Comparison of ENCODE assay signal across 2 cellular contexts in the genomic region with DNA sequence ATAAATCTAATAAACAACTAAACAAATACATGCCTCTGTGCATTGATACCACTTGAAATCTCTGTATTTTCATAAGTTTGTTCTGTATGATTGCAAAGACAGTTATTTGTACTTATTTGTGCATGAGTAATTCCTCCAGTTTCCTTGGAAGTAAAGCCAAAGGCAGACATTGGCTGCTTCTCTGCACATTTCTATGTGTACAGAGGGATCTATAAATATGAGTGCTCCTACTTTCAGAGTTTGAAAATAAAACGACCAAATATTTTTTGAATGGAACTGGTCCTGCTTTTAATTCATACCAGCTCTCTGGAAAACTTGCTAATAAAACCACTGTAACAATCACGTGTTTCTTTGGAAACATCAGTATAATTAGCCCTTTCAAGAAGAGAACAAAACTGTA.
TF ChIP-seq lines count a peak whose summit lies in the region.

No MANE protein-coding gene starts in this region.

TF ChIP-seq in SK-N-SH treated with all-trans-retinoic acid at 6 μM for 48 hours, 23 proteins besides CTCF, POLR2A, EP300 and RAD21 (continued from another document):
- TF ChIP-seq TCF4 (CRISPR knock-in tag; IDR thresholded peaks at IDR 0.05; ENCODE audit: borderline replicate concordance) (no peak), PPARA (CRISPR knock-in tag; IDR thresholded peaks at IDR 0.05; ENCODE audit: borderline replicate concordance) (no peak), ZC3H10 (CRISPR knock-in tag; IDR thresholded peaks at IDR 0.05) (no peak), ZNF70 (CRISPR knock-in tag; IDR thresholded peaks at IDR 0.05) (no peak), PATZ1 (CRISPR knock-in tag; IDR thresholded peaks at IDR 0.05; ENCODE audit: borderline replicate concordance) (no peak), GLIS3 (CRISPR knock-in tag; IDR thresholded peaks at IDR 0.05) (no peak), ZNF8 (CRISPR knock-in tag; IDR thresholded peaks at IDR 0.05) (no peak), TOX (CRISPR knock-in tag; IDR thresholded peaks at IDR 0.05; ENCODE audit: borderline replicate concordance) (no peak), RARB (CRISPR knock-in tag; IDR thresholded peaks at IDR 0.05) (no peak), BACH2 (CRISPR knock-in tag; IDR thresholded peaks at IDR 0.05; ENCODE audit: borderline replicate concordance) (no peak), SNAI2 (CRISPR knock-in tag; IDR thresholded peaks at IDR 0.05) (no peak), ESRRG (CRISPR knock-in tag; IDR thresholded peaks at IDR 0.05) (no peak), TSHZ2 (CRISPR knock-in tag; IDR thresholded peaks at IDR 0.05) (no peak)
- TF ChIP-seq, protein P1, sequence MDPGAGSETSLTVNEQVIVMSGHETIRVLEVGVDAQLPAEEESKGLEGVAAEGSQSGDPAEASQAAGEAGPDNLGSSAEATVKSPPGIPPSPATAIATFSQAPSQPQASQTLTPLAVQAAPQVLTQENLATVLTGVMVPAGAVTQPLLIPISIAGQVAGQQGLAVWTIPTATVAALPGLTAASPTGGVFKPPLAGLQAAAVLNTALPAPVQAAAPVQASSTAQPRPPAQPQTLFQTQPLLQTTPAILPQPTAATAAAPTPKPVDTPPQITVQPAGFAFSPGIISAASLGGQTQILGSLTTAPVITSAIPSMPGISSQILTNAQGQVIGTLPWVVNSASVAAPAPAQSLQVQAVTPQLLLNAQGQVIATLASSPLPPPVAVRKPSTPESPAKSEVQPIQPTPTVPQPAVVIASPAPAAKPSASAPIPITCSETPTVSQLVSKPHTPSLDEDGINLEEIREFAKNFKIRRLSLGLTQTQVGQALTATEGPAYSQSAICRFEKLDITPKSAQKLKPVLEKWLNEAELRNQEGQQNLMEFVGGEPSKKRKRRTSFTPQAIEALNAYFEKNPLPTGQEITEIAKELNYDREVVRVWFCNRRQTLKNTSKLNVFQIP (CRISPR knock-in tag; IDR thresholded peaks at IDR 0.05; ENCODE audit: borderline replicate concordance, low read depth): no peak
- TF ChIP-seq, protein P2, sequence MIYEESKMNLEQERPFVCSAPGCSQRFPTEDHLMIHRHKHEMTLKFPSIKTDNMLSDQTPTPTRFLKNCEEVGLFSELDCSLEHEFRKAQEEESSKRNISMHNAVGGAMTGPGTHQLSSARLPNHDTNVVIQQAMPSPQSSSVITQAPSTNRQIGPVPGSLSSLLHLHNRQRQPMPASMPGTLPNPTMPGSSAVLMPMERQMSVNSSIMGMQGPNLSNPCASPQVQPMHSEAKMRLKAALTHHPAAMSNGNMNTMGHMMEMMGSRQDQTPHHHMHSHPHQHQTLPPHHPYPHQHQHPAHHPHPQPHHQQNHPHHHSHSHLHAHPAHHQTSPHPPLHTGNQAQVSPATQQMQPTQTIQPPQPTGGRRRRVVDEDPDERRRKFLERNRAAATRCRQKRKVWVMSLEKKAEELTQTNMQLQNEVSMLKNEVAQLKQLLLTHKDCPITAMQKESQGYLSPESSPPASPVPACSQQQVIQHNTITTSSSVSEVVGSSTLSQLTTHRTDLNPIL (CRISPR knock-in tag; IDR thresholded peaks at IDR 0.05; ENCODE audit: low read depth): no peak
TF ChIP-seq in SK-N-SH treated with all-trans-retinoic acid at 6 μM for 48 hours: peak in this region for 0.

TF ChIP-seq in SK-N-SH, 30 proteins besides CTCF, POLR2A, EP300 and RAD21 (continued from another document):
- TF ChIP-seq IRF3 (IDR thresholded peaks at IDR 0.05; ENCODE audit: low read depth, low read length): no peak
- TF ChIP-seq JUND (IDR thresholded peaks at IDR 0.05): no peak
- no peak for TF ChIP-seq SMC3 (IDR thresholded peaks at IDR 0.05; ENCODE audit: low read depth, low read length)
- TF ChIP-seq USF1 (IDR thresholded peaks at IDR 0.05; ENCODE audit: borderline replicate concordance, low read depth): no peak
- TF ChIP-seq, protein P3, sequence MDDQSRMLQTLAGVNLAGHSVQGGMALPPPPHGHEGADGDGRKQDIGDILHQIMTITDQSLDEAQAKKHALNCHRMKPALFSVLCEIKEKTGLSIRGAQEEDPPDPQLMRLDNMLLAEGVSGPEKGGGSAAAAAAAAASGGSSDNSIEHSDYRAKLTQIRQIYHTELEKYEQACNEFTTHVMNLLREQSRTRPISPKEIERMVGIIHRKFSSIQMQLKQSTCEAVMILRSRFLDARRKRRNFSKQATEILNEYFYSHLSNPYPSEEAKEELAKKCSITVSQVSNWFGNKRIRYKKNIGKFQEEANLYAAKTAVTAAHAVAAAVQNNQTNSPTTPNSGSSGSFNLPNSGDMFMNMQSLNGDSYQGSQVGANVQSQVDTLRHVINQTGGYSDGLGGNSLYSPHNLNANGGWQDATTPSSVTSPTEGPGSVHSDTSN (IDR thresholded peaks at IDR 0.05): no peak
- no peak for TF ChIP-seq YY1 (IDR thresholded peaks at IDR 0.05; ENCODE audit: low read depth)
- no peak for TF ChIP-seq FOSL2 (IDR thresholded peaks at IDR 0.05; ENCODE audit: borderline replicate concordance, low read depth)
- TF ChIP-seq, protein P4, sequence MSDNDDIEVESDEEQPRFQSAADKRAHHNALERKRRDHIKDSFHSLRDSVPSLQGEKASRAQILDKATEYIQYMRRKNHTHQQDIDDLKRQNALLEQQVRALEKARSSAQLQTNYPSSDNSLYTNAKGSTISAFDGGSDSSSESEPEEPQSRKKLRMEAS (IDR thresholded peaks at IDR 0.05; ENCODE audit: low read depth): no peak
- no peak for TF ChIP-seq ZBTB33 (IDR thresholded peaks at IDR 0.05; ENCODE audit: borderline replicate concordance, low read depth)
- no peak for TF ChIP-seq MXI1 (IDR thresholded peaks at IDR 0.05; ENCODE audit: low read depth, low read length)
- TF ChIP-seq NFIC (IDR thresholded peaks at IDR 0.05; ENCODE audit: borderline replicate concordance): no peak
TF ChIP-seq in SK-N-SH: peak in this region for 0.
